Comparison of ENCODE assay signal across 1 cellular context in genomic region chr15:78950343-78950742, GRCh38.
TF ChIP-seq lines count a peak whose summit lies in the region.

No MANE protein-coding gene starts in this region.

TF ChIP-seq in HepG2, 621 proteins besides CTCF, POLR2A, EP300 and RAD21 (continued from another document and continues in another):
- no peak for TF ChIP-seq ZBTB34 (CRISPR knock-in tag; IDR thresholded peaks at IDR 0.05)
- no peak for TF ChIP-seq ZNF510 (CRISPR knock-in tag; IDR thresholded peaks at IDR 0.05; ENCODE audit: low read depth)
- TF ChIP-seq, protein P1, sequence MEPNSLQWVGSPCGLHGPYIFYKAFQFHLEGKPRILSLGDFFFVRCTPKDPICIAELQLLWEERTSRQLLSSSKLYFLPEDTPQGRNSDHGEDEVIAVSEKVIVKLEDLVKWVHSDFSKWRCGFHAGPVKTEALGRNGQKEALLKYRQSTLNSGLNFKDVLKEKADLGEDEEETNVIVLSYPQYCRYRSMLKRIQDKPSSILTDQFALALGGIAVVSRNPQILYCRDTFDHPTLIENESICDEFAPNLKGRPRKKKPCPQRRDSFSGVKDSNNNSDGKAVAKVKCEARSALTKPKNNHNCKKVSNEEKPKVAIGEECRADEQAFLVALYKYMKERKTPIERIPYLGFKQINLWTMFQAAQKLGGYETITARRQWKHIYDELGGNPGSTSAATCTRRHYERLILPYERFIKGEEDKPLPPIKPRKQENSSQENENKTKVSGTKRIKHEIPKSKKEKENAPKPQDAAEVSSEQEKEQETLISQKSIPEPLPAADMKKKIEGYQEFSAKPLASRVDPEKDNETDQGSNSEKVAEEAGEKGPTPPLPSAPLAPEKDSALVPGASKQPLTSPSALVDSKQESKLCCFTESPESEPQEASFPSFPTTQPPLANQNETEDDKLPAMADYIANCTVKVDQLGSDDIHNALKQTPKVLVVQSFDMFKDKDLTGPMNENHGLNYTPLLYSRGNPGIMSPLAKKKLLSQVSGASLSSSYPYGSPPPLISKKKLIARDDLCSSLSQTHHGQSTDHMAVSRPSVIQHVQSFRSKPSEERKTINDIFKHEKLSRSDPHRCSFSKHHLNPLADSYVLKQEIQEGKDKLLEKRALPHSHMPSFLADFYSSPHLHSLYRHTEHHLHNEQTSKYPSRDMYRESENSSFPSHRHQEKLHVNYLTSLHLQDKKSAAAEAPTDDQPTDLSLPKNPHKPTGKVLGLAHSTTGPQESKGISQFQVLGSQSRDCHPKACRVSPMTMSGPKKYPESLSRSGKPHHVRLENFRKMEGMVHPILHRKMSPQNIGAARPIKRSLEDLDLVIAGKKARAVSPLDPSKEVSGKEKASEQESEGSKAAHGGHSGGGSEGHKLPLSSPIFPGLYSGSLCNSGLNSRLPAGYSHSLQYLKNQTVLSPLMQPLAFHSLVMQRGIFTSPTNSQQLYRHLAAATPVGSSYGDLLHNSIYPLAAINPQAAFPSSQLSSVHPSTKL (CRISPR knock-in tag; IDR thresholded peaks at IDR 0.05) = peak; percentile 65
- TF ChIP-seq ZIK1 (CRISPR knock-in tag; IDR thresholded peaks at IDR 0.05; ENCODE audit: borderline replicate concordance, low read depth) = no peak
- TF ChIP-seq CCDC6 (CRISPR knock-in tag; IDR thresholded peaks at IDR 0.05) = no peak
- TF ChIP-seq REPIN1 (CRISPR knock-in tag; IDR thresholded peaks at IDR 0.05; ENCODE audit: borderline replicate concordance, low read depth) = no peak
- TF ChIP-seq SETDB1 (CRISPR knock-in tag; IDR thresholded peaks at IDR 0.05; ENCODE audit: borderline replicate concordance) = no peak
- no peak for TF ChIP-seq ZNF207 (IDR thresholded peaks at IDR 0.05; ENCODE audit: borderline replicate concordance)
- no peak for TF ChIP-seq NFKBIZ (CRISPR knock-in tag; IDR thresholded peaks at IDR 0.05)
- TF ChIP-seq ERF (CRISPR knock-in tag; IDR thresholded peaks at IDR 0.05) = peak; percentile 41; the same call in 1 of the 2 replicates
- TF ChIP-seq HNRNPL (IDR thresholded peaks at IDR 0.05; ENCODE audit: low read depth, low read length) = no peak
- TF ChIP-seq ZNF589 (CRISPR knock-in tag; conservative IDR thresholded peaks at IDR 0.05) = no peak
- TF ChIP-seq GTF2F1 (IDR thresholded peaks at IDR 0.05; ENCODE audit: low read length) = no peak
- no peak for TF ChIP-seq ZNF746 (CRISPR knock-in tag; IDR thresholded peaks at IDR 0.05)
- no peak for TF ChIP-seq ETV6 (CRISPR knock-in tag; conservative IDR thresholded peaks at IDR 0.05)
- TF ChIP-seq PRMT3 (CRISPR knock-in tag; IDR thresholded peaks at IDR 0.05; ENCODE audit: borderline replicate concordance, low read depth) = no peak
- peak; percentile 38; the same call in 1 of the 2 replicates for TF ChIP-seq RXRB (CRISPR knock-in tag; IDR thresholded peaks at IDR 0.05; ENCODE audit: borderline replicate concordance)
- peak; percentile 57; the same call in 1 of the 2 replicates for TF ChIP-seq ZNF460 (CRISPR knock-in tag; IDR thresholded peaks at IDR 0.05; ENCODE audit: borderline replicate concordance)
- TF ChIP-seq ZBTB1 (CRISPR knock-in tag; IDR thresholded peaks at IDR 0.05; ENCODE audit: borderline replicate concordance) = no peak
- TF ChIP-seq THRA (CRISPR knock-in tag; IDR thresholded peaks at IDR 0.05; ENCODE audit: borderline replicate concordance) = no peak
- TF ChIP-seq HNF4A (CRISPR knock-in tag; IDR thresholded peaks at IDR 0.05) = peak; percentile 86
- TF ChIP-seq SMARCC2 (IDR thresholded peaks at IDR 0.05) = no peak
- TF ChIP-seq ZNF7 (CRISPR knock-in tag; IDR thresholded peaks at IDR 0.05) = no peak
- no peak for TF ChIP-seq ZNF749 (CRISPR knock-in tag; IDR thresholded peaks at IDR 0.05; ENCODE audit: borderline replicate concordance)
- no peak for TF ChIP-seq NR1H2 (CRISPR knock-in tag; IDR thresholded peaks at IDR 0.05; ENCODE audit: borderline replicate concordance, low read depth)
- TF ChIP-seq SALL1 (CRISPR knock-in tag; IDR thresholded peaks at IDR 0.05) = 0 out of 2 replicates have a peak, but pooled peaks have one; percentile 14
- TF ChIP-seq FOSL2 (CRISPR knock-in tag; IDR thresholded peaks at IDR 0.05) = peak; percentile 29
- TF ChIP-seq ZNF326 (CRISPR knock-in tag; IDR thresholded peaks at IDR 0.05; ENCODE audit: borderline replicate concordance) = no peak
- 0 out of 2 replicates have a peak, but pooled peaks have one; percentile 19 for TF ChIP-seq ZNF503 (CRISPR knock-in tag; IDR thresholded peaks at IDR 0.05)
- TF ChIP-seq AGO2 (optimal IDR thresholded peaks at IDR 0.05; ENCODE audit: low read depth, low read length) = no peak
- no peak for TF ChIP-seq TRIM24 (CRISPR knock-in tag; IDR thresholded peaks at IDR 0.05)
- TF ChIP-seq CREB1 (IDR thresholded peaks at IDR 0.05) = no peak
- TF ChIP-seq CREB1 (CRISPR knock-in tag; IDR thresholded peaks at IDR 0.05) = no peak
- TF ChIP-seq IRF2 (CRISPR knock-in tag; IDR thresholded peaks at IDR 0.05) = no peak
- no peak for TF ChIP-seq TRIM22 (IDR thresholded peaks at IDR 0.05)
- no peak for TF ChIP-seq ZNF12 (CRISPR knock-in tag; IDR thresholded peaks at IDR 0.05)
- no peak for TF ChIP-seq ZNF354B (CRISPR knock-in tag; IDR thresholded peaks at IDR 0.05)
- no peak for TF ChIP-seq RFX5 (IDR thresholded peaks at IDR 0.05; ENCODE audit: low read depth, low read length)
- no peak for TF ChIP-seq FOXP1 (IDR thresholded peaks at IDR 0.05)
- no peak for TF ChIP-seq FOXP1 (CRISPR knock-in tag; IDR thresholded peaks at IDR 0.05)
- TF ChIP-seq, protein P2, sequence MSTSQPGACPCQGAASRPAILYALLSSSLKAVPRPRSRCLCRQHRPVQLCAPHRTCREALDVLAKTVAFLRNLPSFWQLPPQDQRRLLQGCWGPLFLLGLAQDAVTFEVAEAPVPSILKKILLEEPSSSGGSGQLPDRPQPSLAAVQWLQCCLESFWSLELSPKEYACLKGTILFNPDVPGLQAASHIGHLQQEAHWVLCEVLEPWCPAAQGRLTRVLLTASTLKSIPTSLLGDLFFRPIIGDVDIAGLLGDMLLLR (CRISPR knock-in tag; IDR thresholded peaks at IDR 0.05) = no peak
- no peak for TF ChIP-seq ZNF547 (CRISPR knock-in tag; IDR thresholded peaks at IDR 0.05)
- TF ChIP-seq ZNF142 (CRISPR knock-in tag; IDR thresholded peaks at IDR 0.05) = no peak
- TF ChIP-seq SOX13 (IDR thresholded peaks at IDR 0.05) = no peak
- TF ChIP-seq SOX13 (CRISPR knock-in tag; conservative IDR thresholded peaks at IDR 0.05 in 1 of 2, IDR thresholded peaks at IDR 0.05 in 1 of 2) = peak in 1 of 2 experiments; percentile 4; a peak in 1 of 4 replicates
- TF ChIP-seq CENPX (CRISPR knock-in tag; IDR thresholded peaks at IDR 0.05) = no peak
- TF ChIP-seq ZNF644 (CRISPR knock-in tag; IDR thresholded peaks at IDR 0.05; ENCODE audit: low read depth) = no peak
- TF ChIP-seq AKAP8 (CRISPR knock-in tag; IDR thresholded peaks at IDR 0.05) = no peak
- no peak for TF ChIP-seq KDM5A (IDR thresholded peaks at IDR 0.05; ENCODE audit: borderline replicate concordance, low read length)
- TF ChIP-seq NR2F1 (CRISPR knock-in tag; IDR thresholded peaks at IDR 0.05) = no peak
- TF ChIP-seq SRSF9 (IDR thresholded peaks at IDR 0.05; ENCODE audit: borderline replicate concordance, insufficient read depth, low read depth, low read length, poor library complexity, severe bottlenecking) = no peak
